ENCODE assay signal across 19 cellular contexts in genomic region chr2:11657195-11657594, GRCh38. TPM values are rescaled to one million over a fixed set of nuclear protein-coding genes. Genes with fewer than 3 reads are reported as not detected.
DNase-seq lines count a peak whose midpoint lies in the region; ATAC-seq, FAIRE-seq and TF ChIP-seq lines count a peak whose summit lies in the region.
"Had no signal": no experiment of that assay in that cellular context is flagged by ENCODE, and none has a peak within 500 bp of the region (broad histone marks: within the 10 kb centered on the region; RNA-seq: fewer than 3 reads in every experiment).

No MANE protein-coding gene starts in this region.

- no peak overlapping the region for H3K56ac ChIP-seq in H1 (replicated peaks; ENCODE audit: insufficient read length, low read depth, low read length)

- no peak overlapping the region for H3K14ac ChIP-seq in H1 (ENCODE audit: insufficient read length)

- H2BK12ac ChIP-seq in H1 (ENCODE audit: low read depth, low read length) = no peak overlapping the region; the same call in 1 of the 2 replicates

- peak overlapping the region; percentile 62 for H3K4me3 Mint-ChIP-seq in Calu3 (ENCODE audit: low read depth, unreplicated experiment)
- H3K4me3 Mint-ChIP-seq: CD4-positive, alpha-beta T cell; HFFc6 had no signal

- H3F3A ChIP-seq in PC-3 (ENCODE audit: low read length, unreplicated experiment) = no peaks in the 10 kb centered on the region

- H3K27ac ChIP-seq in PC-3 (ENCODE audit: low read length) (no peak overlapping the region), H1 (ENCODE audit: low read depth, low read length) (no peak overlapping the region), sigmoid colon (no peak overlapping the region), kidney (ENCODE audit: low read depth in 2 of 2, low read length in 2 of 2) (no peak overlapping the region)
- H3K27ac ChIP-seq: BLaER1 treated with 17β-estradiol and CSF1 and Interleukin-3, amounts not matched to agents 10 nM and 100 nM had no signal

- H3K4me2 ChIP-seq in PC-3 (ENCODE audit: low read length) (peak overlapping the region; percentile 74), H1 (ENCODE audit: insufficient read depth in 1 of 2, low read depth in 2 of 2, low read length in 2 of 2) (no peak overlapping the region)
- H3K4me2 ChIP-seq: BLaER1 treated with 17β-estradiol and CSF1 and Interleukin-3, amounts not matched to agents 10 nM and 100 nM had no signal

- H4K8ac ChIP-seq in H1 (ENCODE audit: extremely low read depth, insufficient read depth, low read length) = no peak overlapping the region; the same call in 1 of the 2 replicates

- no peaks in the 10 kb centered on the region for H4K20me1 ChIP-seq in PC-3 (ENCODE audit: low read length)
- no peaks in the 10 kb centered on the region for H4K20me1 ChIP-seq in H1 (replicated peaks in 1 of 2; ENCODE audit: control insufficient read depth in 1 of 2, insufficient read depth in 2 of 2, low read length in 2 of 2)
- H4K20me1 ChIP-seq: BLaER1 treated with 17β-estradiol and CSF1 and Interleukin-3, amounts not matched to agents 10 nM and 100 nM had no signal

- H3K27me3 ChIP-seq in PC-3 (ENCODE audit: low read length) = no peaks in the 10 kb centered on the region
- no peaks in the 10 kb centered on the region for H3K27me3 ChIP-seq in H1 (replicated peaks in 1 of 4; ENCODE audit: control insufficient read depth in 3 of 4, extremely low read depth in 1 of 4, insufficient read depth in 3 of 4, low read length in 3 of 4)
- H3K27me3 ChIP-seq in sigmoid colon = no peaks in the 10 kb centered on the region
- H3K27me3 ChIP-seq: BLaER1 treated with 17β-estradiol and CSF1 and Interleukin-3, amounts not matched to agents 10 nM and 100 nM had no signal

- H2BK120ac ChIP-seq in H1 (replicated peaks; ENCODE audit: low read depth, low read length) = no peak overlapping the region

- H2BK5ac ChIP-seq in H1 (ENCODE audit: low read depth, low read length) = no peak overlapping the region

- peak overlapping the region; percentile 39 for H3K9ac ChIP-seq in PC-3 (ENCODE audit: low read length)
- H3K9ac ChIP-seq in H1 (replicated peaks in 1 of 4; ENCODE audit: extremely low read depth in 1 of 4, low read depth in 3 of 4, low read length in 3 of 4) = no peak overlapping the region
- H3K9ac ChIP-seq in kidney (ENCODE audit: low read length in 2 of 2) = no peak overlapping the region
- H3K9ac ChIP-seq: BLaER1 treated with 17β-estradiol and CSF1 and Interleukin-3, amounts not matched to agents 10 nM and 100 nM had no signal

- H3K9me3 Mint-ChIP-seq in Calu3 (ENCODE audit: low read depth, unreplicated experiment) = peaks cover 3% of the 10 kb centered on the region

- no peaks in the 10 kb centered on the region for H3K9me3 ChIP-seq in PC-3 (ENCODE audit: low read length)
- H3K9me3 ChIP-seq in H1 (ENCODE audit: insufficient read depth in 2 of 2, low read depth in 1 of 2, low read length in 1 of 2) = peaks cover 0 to 6% of the 10 kb centered on the region in 2 experiments; a peak in 1 of 4 replicates
- H3K9me3 ChIP-seq in sigmoid colon = no peaks in the 10 kb centered on the region
- H3K9me3 ChIP-seq in kidney (ENCODE audit: control insufficient read depth in 1 of 2, low read length in 2 of 2) = no peaks in the 10 kb centered on the region

- H3K23me2 ChIP-seq in H1 (ENCODE audit: low read depth, low read length) = no peaks in the 10 kb centered on the region

- H3K4me1 Mint-ChIP-seq in Calu3 (ENCODE audit: low read depth, unreplicated experiment) = peaks cover 10% of the 10 kb centered on the region

- FAIRE-seq in H1 (lab: Jason Lieb, UNC) (no peak), kidney (lab: Jason Lieb, UNC) (no peak)
- FAIRE-seq: D721Med, GM19239 had no signal

- no TSS peak for BruUV-seq in Calu3 (replicated peaks; lab: Mats Ljungman, UMichigan)
- BruUV-seq in PC-3 (replicated peaks; lab: Mats Ljungman, UMichigan) = no TSS peak

- TF ChIP-seq CTCF in Calu3 (IDR thresholded peaks at IDR 0.05; ENCODE audit: unreplicated experiment) (no peak), PC-3 (conservative IDR thresholded peaks at IDR 0.05; ENCODE audit: low read depth, low read length) (no peak), H1 (IDR thresholded peaks at IDR 0.05; ENCODE audit: control extremely low read depth in 1 of 3, insufficient read depth in 1 of 3, low read depth in 1 of 3, low read length in 3 of 3) (no peak), sigmoid colon (IDR thresholded peaks at IDR 0.05) (no peak), kidney (IDR thresholded peaks at IDR 0.05; ENCODE audit: borderline replicate concordance, extremely low read depth, insufficient read depth) (no peak)

- H3K4me3 ChIP-seq in PC-3 (ENCODE audit: low read length) (peak overlapping the region; percentile 50; the same call in 1 of the 2 replicates), H1 (ENCODE audit: extremely low read depth in 1 of 4, insufficient read depth in 2 of 4, low read depth in 3 of 4, low read length in 4 of 4) (no peak overlapping the region), sigmoid colon (no peak overlapping the region), kidney (ENCODE audit: low read length in 2 of 2) (no peak overlapping the region)
- H3K4me3 ChIP-seq: BLaER1 treated with 17β-estradiol and CSF1 and Interleukin-3, amounts not matched to agents 10 nM and 100 nM had no signal

- no peak overlapping the region for H2BK15ac ChIP-seq in H1 (ENCODE audit: low read length)

- H3K79me2 ChIP-seq in PC-3 (ENCODE audit: low read length) = no peaks in the 10 kb centered on the region
- no peaks in the 10 kb centered on the region for H3K79me2 ChIP-seq in H1 (ENCODE audit: control insufficient read depth in 1 of 2, insufficient read depth in 2 of 2, low read length in 2 of 2)

- TF ChIP-seq POLR2A in H1 (IDR thresholded peaks at IDR 0.05; ENCODE audit: control extremely low read depth in 1 of 2, low read depth in 2 of 2, low read length in 2 of 2) (no peak), sigmoid colon (IDR thresholded peaks at IDR 0.05) (no peak)

- H4K91ac ChIP-seq in H1 (replicated peaks; ENCODE audit: insufficient read length, low read length) = no peak overlapping the region

- intact Hi-C loops in Calu3 (cut with micrococcal nuclease; ENCODE audit: unreplicated experiment) (no loop called here), PC-3 (cut with micrococcal nuclease) (no loop called here), sigmoid colon (cut with DNase I) (loop anchor here (10.0 kb wide), 1 partner anchor 1608 kb away; no protein-coding TSS in a partner anchor), kidney (cut with DNase I) (no loop called here)

- no peak overlapping the region for H2AFZ ChIP-seq in PC-3 (ENCODE audit: low read length)
- H2AFZ ChIP-seq in H1 (ENCODE audit: low read length) = no peak overlapping the region

- H3K4ac ChIP-seq in H1 (replicated peaks; ENCODE audit: insufficient read length, low read depth, low read length) = no peak overlapping the region

- TF ChIP-seq EP300 in H1 (IDR thresholded peaks at IDR 0.05; ENCODE audit: borderline replicate concordance in 1 of 2, low read depth in 2 of 2, low read length in 2 of 2) (no peak), sigmoid colon (IDR thresholded peaks at IDR 0.05) (no peak)

- H2BK20ac ChIP-seq in H1 (ENCODE audit: low read length) = no peak overlapping the region

- no peaks in the 10 kb centered on the region for H3K36me3 Mint-ChIP-seq in Calu3 (ENCODE audit: insufficient read depth, unreplicated experiment)

- H3K4me1 ChIP-seq in PC-3 (ENCODE audit: insufficient read depth, low read length) = peaks cover 31% of the 10 kb centered on the region
- H3K4me1 ChIP-seq in H1 (replicated peaks in 1 of 4; ENCODE audit: control insufficient read depth in 3 of 4, insufficient read depth in 4 of 4, low read length in 3 of 4) = no peaks in the 10 kb centered on the region
- H3K4me1 ChIP-seq in sigmoid colon = peaks cover 0 to 9% (median 0%) of the 10 kb centered on the region in 4 donors
- H3K4me1 ChIP-seq in kidney (ENCODE audit: control insufficient read depth in 1 of 2, insufficient read depth in 1 of 2, low read depth in 1 of 2, low read length in 2 of 2) = no peaks in the 10 kb centered on the region

- H3K36me3 ChIP-seq in PC-3 (ENCODE audit: low read depth, low read length) = no peaks in the 10 kb centered on the region
- no peaks in the 10 kb centered on the region for H3K36me3 ChIP-seq in H1 (ENCODE audit: control insufficient read depth in 2 of 4, insufficient read depth in 4 of 4, low read length in 3 of 4)
- H3K36me3 ChIP-seq in sigmoid colon = no peaks in the 10 kb centered on the region
- H3K36me3 ChIP-seq in kidney (ENCODE audit: control insufficient read depth in 1 of 2, insufficient read depth in 2 of 2, low read length in 2 of 2) = no peaks in the 10 kb centered on the region
- H3K36me3 ChIP-seq: BLaER1 treated with 17β-estradiol and CSF1 and Interleukin-3, amounts not matched to agents 10 nM and 100 nM had no signal

- H3K27me3 Mint-ChIP-seq in Calu3 (ENCODE audit: unreplicated experiment) = peaks cover 35% of the 10 kb centered on the region

- POLR2A ChIA-PET in PC-3 (lab: Charles Lee; ENCODE audit: unreplicated experiment) = no interaction called here
- POLR2A ChIA-PET in H1 (lab: Charles Lee; ENCODE audit: partially characterized antibody) = no interaction called here

- no peaks in the 10 kb centered on the region for H3K79me1 ChIP-seq in H1 (ENCODE audit: low read depth, low read length)

- H3K27ac Mint-ChIP-seq in Calu3 (ENCODE audit: unreplicated experiment) = no peak overlapping the region
- H3K27ac Mint-ChIP-seq: CD4-positive, alpha-beta T cell; HFFc6 had no signal

- CTCF ChIA-PET in Calu3 (lab: Charles Lee) (interaction anchor here (0.8 to 1.0 kb wide), 2 partner anchors 23 to 73 kb away, joined by 3 read pairs; no protein-coding TSS in a partner anchor), PC-3 (lab: Charles Lee) (no interaction called here), H1 (lab: Charles Lee; ENCODE audit: partially characterized antibody) (interaction anchor here (0.9 to 2.5 kb wide), 7 partner anchors 10 to 73 kb away, joined by 3 to 10 read pairs (median 5); partner anchors contain the start of gene NTSR2)

- no peak overlapping the region for H3K23ac ChIP-seq in H1 (ENCODE audit: insufficient read length)

- DNase-seq in Calu3 (no peak), PC-3 (no peak), H1 (ENCODE audit: low read depth in 1 of 2, low spot score in 2 of 2) (no peak), sigmoid colon (peak; percentile 46), islet precursor cell (no peak), NAMALWA (ENCODE audit: low spot score) (no peak), kidney (no peak)
- DNase-seq: ACHN; CD4-positive, alpha-beta T cell; DMS53; GF-D8; GOT3; HCEC 1CT; HFFc6 had no signal

- TF ChIP-seq RAD21 in H1 (IDR thresholded peaks at IDR 0.05 in 1 of 2, conservative IDR thresholded peaks at IDR 0.05 in 1 of 2; ENCODE audit: low read depth in 2 of 2, low read length in 2 of 2) = no peak

- no peak overlapping the region for H3K18ac ChIP-seq in H1 (ENCODE audit: extremely low read depth, low read length)

- no peak for ATAC-seq in PC-3

- WGBS in H1 (ENCODE audit: extremely low coverage in 1 of 2, insufficient coverage in 1 of 2, insufficient read length in 1 of 2, insufficient replicate concordance in 2 of 2, low coverage in 1 of 2, low lambda C conversion rate in 2 of 2, missing lambda C conversion rate in 1 of 2), 2 experiments = 88% methylated on average over 11 of the region's 11 CpGs; no CpG with 5 or more reads in 1 of the 2 experiments
- WGBS in sigmoid colon, 2 donors = 88% methylated on average over 11 of the region's 11 CpGs

- H4K5ac ChIP-seq in H1 (ENCODE audit: insufficient read length, low read depth, low read length) = no peak overlapping the region

- H2AK5ac ChIP-seq in H1 (ENCODE audit: low read depth, low read length) = 0 out of 2 replicates have a peak overlapping the region, but pooled peaks have one; percentile 39

- H3K9me2 ChIP-seq in PC-3 (replicated peaks; ENCODE audit: low read length) = no peaks in the 10 kb centered on the region

RNA-seq across cellular contexts. Expression of gene NTSR2, which starts 12.8 kb away (rescaled TPM):
- total RNA-seq in Calu3 (2022) (not detected in 2 replicates), PC-3 (2014; rRNA removed) (not detected in 2 replicates), sigmoid colon (not detected), kidney (not detected)
- not detected in 2 replicates for total RNA-seq in H1 (2021; fragmentation: NEBNext Ultra II Directional; extraction: Animal tissue kit (Norgen Biotek cat#: 25700))
- polyA plus RNA-seq in H1 (2011; rRNA removed) (0.05 and 0.09 TPM in 2 replicates), sigmoid colon (under 1 TPM in 2 of 3 donors, not detected in 1; 0.04 to 0.60 TPM), kidney (ENCODE audit: insufficient read depth, low read depth, low replicate concordance) (not detected)
- polyA plus RNA-seq in H1 (2011; cell fraction: cytosol; rRNA removed) = not detected
- 0.07 TPM for polyA plus RNA-seq in H1 (2011; cell fraction: nucleus; rRNA removed)
- polyA plus RNA-seq in H1 (2012, experiment 1 of 2) = 0.10 TPM in 1 of 4 replicates, not detected in the others
- polyA plus RNA-seq in H1 (2012, experiment 2 of 2) = not detected
- 0.14 TPM for polyA plus RNA-seq in H1 (2013, experiment 1 of 2)
- 0.13 TPM for polyA plus RNA-seq in H1 (2013, experiment 2 of 2)
- polyA minus RNA-seq in H1 (2011; rRNA and poly(A)+ RNA removed) = not detected in 2 replicates
- not detected for polyA minus RNA-seq in H1 (2011; cell fraction: cytosol; rRNA and poly(A)+ RNA removed)
- not detected for polyA minus RNA-seq in H1 (2011; cell fraction: nucleus; rRNA and poly(A)+ RNA removed)
- total RNA-seq: A172; CD4-positive, alpha-beta T cell; HFFc6; HT1080 had no signal
